8 cellular contexts compared by ENCODE assay signal in the genomic region with DNA sequence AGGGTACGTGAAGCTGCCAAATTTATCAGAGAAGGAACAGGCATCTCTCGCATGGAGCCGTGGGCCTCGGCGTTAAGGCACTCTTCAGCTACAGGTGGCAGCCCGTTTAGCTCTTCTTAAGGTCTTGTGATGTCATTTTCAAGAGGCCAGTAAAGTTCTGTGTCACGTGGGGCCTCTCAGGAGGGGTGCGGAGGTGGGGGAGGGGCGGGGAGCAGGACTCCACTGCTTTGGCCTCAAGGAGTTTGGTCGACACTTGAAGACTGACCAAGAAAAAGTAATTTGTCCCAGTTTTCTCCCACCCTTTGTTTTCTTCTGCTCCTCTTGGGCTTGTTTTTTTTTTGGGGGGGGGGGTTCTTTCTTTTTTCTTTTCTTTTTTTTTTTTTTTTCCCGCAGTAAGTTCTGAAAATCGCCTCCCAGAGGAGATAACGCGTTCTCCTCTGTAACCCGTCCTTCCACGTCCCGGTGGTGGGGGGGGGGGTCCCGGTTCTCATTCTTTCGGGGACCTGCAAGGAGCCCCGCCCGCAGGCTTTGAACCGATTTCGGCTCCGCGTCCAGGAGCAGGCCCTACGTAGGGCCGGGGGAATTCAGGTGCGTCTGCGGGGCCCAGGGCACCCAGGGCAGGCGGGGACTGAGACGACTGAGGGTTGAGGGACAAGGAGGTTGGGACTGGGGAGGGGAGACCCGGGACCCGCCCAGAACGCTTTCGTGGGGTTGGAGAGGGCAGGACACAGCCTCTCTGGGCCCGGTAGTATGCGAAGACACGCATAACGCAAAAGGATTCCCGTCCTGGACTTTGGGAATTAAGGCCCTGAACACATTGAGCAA. TPM values are rescaled to one million over a fixed set of nuclear protein-coding genes. Genes with fewer than 3 reads are reported as not detected.
DNase-seq lines count a peak whose midpoint lies in the region; ATAC-seq and TF ChIP-seq lines count a peak whose summit lies in the region.

No MANE protein-coding gene starts in this region.

- H3K4me3 Mint-ChIP-seq in MCF 10A (ENCODE audit: unreplicated experiment): peak overlapping the region; percentile 86

- TF ChIP-seq CTCF in SK-N-SH (IDR thresholded peaks at IDR 0.05) (no peak), MCF 10A (IDR thresholded peaks at IDR 0.05; ENCODE audit: unreplicated experiment) (no peak), kidney epithelial cell (IDR thresholded peaks at IDR 0.05; ENCODE audit: insufficient read depth, low read length, poor library complexity, severe bottlenecking) (no peak)

- no peak overlapping the region; a peak in 1 of 4 replicates for H3K27ac ChIP-seq in SK-N-SH (ENCODE audit: low read depth in 2 of 2, low read length in 1 of 2)

- H4K20me1 ChIP-seq in SK-N-SH (ENCODE audit: insufficient read depth): no peaks in the 10 kb centered on the region

- H3K4me1 ChIP-seq in SK-N-SH (ENCODE audit: control insufficient read depth in 1 of 2, insufficient read depth in 2 of 2, low read depth in 1 of 2, low read length in 1 of 2): no peaks in the 10 kb centered on the region; a peak in 2 of 4 replicates

- CTCF ChIA-PET in SK-N-SH (lab: Yijun Ruan, JAX) (interaction anchor here (0.6 to 1.4 kb wide), 4 partner anchors 15 to 134 kb away, joined by 3 to 4 read pairs (median 3); no protein-coding TSS in a partner anchor), MCF 10A (lab: Yijun Ruan, JAX) (interaction anchor here (1.1 kb wide), 1 partner anchor 49 kb away, joined by 3 read pairs; no protein-coding TSS in a partner anchor)

- H3K4me3 ChIP-seq in SK-N-SH (ENCODE audit: low read depth in 2 of 2, low read length in 1 of 2): peak overlapping the region; percentile 58 to 70
- H3K4me3 ChIP-seq in kidney epithelial cell (ENCODE audit: low read depth, low read length): peak overlapping the region; percentile 35

- intact Hi-C loops in MCF 10A (cut with micrococcal nuclease): loop anchor here (2.0 kb wide), 1 partner anchor 97 kb away; a partner anchor contains a TSS

- peaks cover 5% of the 10 kb centered on the region for H3K4me1 Mint-ChIP-seq in MCF 10A (ENCODE audit: insufficient read depth, unreplicated experiment)

- DNase-seq in SK-N-SH (peak; percentile 64), MCF 10A (ENCODE audit: unreplicated experiment) (peak; percentile 88), kidney epithelial cell (ENCODE audit: low read depth) (peak; percentile 16), DMS153 treated with DMSO at 0.1 percent for 48 hours (lab: John Stamatoyannopoulos, UW; ENCODE audit: unreplicated experiment) (no peak), superior temporal gyrus (ENCODE audit: extremely low spot score) (no peak)
- DNase-seq in stimulated activated CD4-positive, alpha-beta T cell treated with anti-CD3 and anti-CD28 coated beads, Interleukin-2, amount 100 ng/mL, for 4 hours (ENCODE audit: low read depth): peak; percentile 22

- H3K27me3 Mint-ChIP-seq in MCF 10A (ENCODE audit: insufficient read depth, unreplicated experiment): no peaks in the 10 kb centered on the region

- peak overlapping the region; percentile 53 for H3K9ac ChIP-seq in SK-N-SH

- peak overlapping the region; percentile 75 for H3K4me2 ChIP-seq in SK-N-SH

- H3K36me3 Mint-ChIP-seq in MCF 10A (ENCODE audit: insufficient read depth, unreplicated experiment): peaks cover 14% of the 10 kb centered on the region

- peak; percentile 55 for ATAC-seq in GM18502 (IDR thresholded peaks at IDR 0.05; ENCODE audit: poor library complexity, unreplicated experiment)
- peak; percentile 58 for ATAC-seq in HG03095 (IDR thresholded peaks at IDR 0.05; ENCODE audit: unreplicated experiment)

- no peaks in the 10 kb centered on the region for H3K9me3 Mint-ChIP-seq in MCF 10A (ENCODE audit: unreplicated experiment)

- H3F3A ChIP-seq in SK-N-SH (replicated peaks; ENCODE audit: insufficient read depth): peaks cover 5% of the 10 kb centered on the region

- WGBS in SK-N-SH (ENCODE audit: low lambda C conversion rate): 3% methylated on average over 36 of the region's 40 CpGs

- H3K36me3 ChIP-seq in SK-N-SH (replicated peaks in 1 of 2; ENCODE audit: control insufficient read depth in 1 of 2, insufficient read depth in 2 of 2, low read length in 1 of 2) (no peaks in the 10 kb centered on the region), kidney epithelial cell (ENCODE audit: control insufficient read depth, insufficient read depth, low read length) (no peaks in the 10 kb centered on the region)

- peaks cover 8% of the 10 kb centered on the region; the same call in 1 of the 2 replicates for H3K27me3 ChIP-seq in SK-N-SH (ENCODE audit: insufficient read depth)
- H3K27me3 ChIP-seq in kidney epithelial cell (ENCODE audit: control insufficient read depth, insufficient read depth, low read length): no peaks in the 10 kb centered on the region

- no peak for TF ChIP-seq EP300 in SK-N-SH (IDR thresholded peaks at IDR 0.05; ENCODE audit: borderline replicate concordance in 1 of 2, low read depth in 1 of 2, low read length in 1 of 2)

- POLR2A ChIA-PET in SK-N-SH (lab: Yijun Ruan, JAX) (no interaction called here), MCF 10A (lab: Yijun Ruan, JAX) (interaction anchor here (0.6 to 2.6 kb wide), 10 partner anchors 11 to 680 kb away, joined by 3 to 14 read pairs (median 4); a partner anchor contains a TSS)

- no peaks in the 10 kb centered on the region for H3K9me2 ChIP-seq in SK-N-SH

- no TSS peak for BruUV-seq in MCF 10A (replicated peaks; lab: Mats Ljungman, UMichigan)

- H3K27ac Mint-ChIP-seq in MCF 10A (ENCODE audit: low read depth, unreplicated experiment): peak overlapping the region; percentile 97

- TF ChIP-seq RAD21 in SK-N-SH (IDR thresholded peaks at IDR 0.05; ENCODE audit: low read length): no peak

- no peaks in the 10 kb centered on the region for H3K79me2 ChIP-seq in SK-N-SH (ENCODE audit: insufficient read depth)

- H2AFZ ChIP-seq in SK-N-SH (ENCODE audit: low read depth): peak overlapping the region; percentile 90

- no peaks in the 10 kb centered on the region for H3K9me3 ChIP-seq in SK-N-SH

TF ChIP-seq in SK-N-SH, 30 proteins besides CTCF, POLR2A, EP300 and RAD21 (continues in another document):
- TF ChIP-seq GABPA (IDR thresholded peaks at IDR 0.05; ENCODE audit: low read depth) (no peak), TEAD4 (IDR thresholded peaks at IDR 0.05; ENCODE audit: borderline replicate concordance, insufficient read depth) (no peak), FOXJ3 (CRISPR knock-in tag; IDR thresholded peaks at IDR 0.05) (no peak), SMC3 (IDR thresholded peaks at IDR 0.05; ENCODE audit: low read depth, low read length) (no peak), EZH2phosphoT487 (IDR thresholded peaks at IDR 0.05; ENCODE audit: borderline replicate concordance, low read depth) (no peak), FOXM1 (IDR thresholded peaks at IDR 0.05; ENCODE audit: low read depth) (no peak)
- TF ChIP-seq, protein P1, sequence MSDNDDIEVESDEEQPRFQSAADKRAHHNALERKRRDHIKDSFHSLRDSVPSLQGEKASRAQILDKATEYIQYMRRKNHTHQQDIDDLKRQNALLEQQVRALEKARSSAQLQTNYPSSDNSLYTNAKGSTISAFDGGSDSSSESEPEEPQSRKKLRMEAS (IDR thresholded peaks at IDR 0.05; ENCODE audit: low read depth): peak; percentile 17; the same call in 1 of the 2 replicates
- TF ChIP-seq, protein P2, sequence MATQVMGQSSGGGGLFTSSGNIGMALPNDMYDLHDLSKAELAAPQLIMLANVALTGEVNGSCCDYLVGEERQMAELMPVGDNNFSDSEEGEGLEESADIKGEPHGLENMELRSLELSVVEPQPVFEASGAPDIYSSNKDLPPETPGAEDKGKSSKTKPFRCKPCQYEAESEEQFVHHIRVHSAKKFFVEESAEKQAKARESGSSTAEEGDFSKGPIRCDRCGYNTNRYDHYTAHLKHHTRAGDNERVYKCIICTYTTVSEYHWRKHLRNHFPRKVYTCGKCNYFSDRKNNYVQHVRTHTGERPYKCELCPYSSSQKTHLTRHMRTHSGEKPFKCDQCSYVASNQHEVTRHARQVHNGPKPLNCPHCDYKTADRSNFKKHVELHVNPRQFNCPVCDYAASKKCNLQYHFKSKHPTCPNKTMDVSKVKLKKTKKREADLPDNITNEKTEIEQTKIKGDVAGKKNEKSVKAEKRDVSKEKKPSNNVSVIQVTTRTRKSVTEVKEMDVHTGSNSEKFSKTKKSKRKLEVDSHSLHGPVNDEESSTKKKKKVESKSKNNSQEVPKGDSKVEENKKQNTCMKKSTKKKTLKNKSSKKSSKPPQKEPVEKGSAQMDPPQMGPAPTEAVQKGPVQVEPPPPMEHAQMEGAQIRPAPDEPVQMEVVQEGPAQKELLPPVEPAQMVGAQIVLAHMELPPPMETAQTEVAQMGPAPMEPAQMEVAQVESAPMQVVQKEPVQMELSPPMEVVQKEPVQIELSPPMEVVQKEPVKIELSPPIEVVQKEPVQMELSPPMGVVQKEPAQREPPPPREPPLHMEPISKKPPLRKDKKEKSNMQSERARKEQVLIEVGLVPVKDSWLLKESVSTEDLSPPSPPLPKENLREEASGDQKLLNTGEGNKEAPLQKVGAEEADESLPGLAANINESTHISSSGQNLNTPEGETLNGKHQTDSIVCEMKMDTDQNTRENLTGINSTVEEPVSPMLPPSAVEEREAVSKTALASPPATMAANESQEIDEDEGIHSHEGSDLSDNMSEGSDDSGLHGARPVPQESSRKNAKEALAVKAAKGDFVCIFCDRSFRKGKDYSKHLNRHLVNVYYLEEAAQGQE (IDR thresholded peaks at IDR 0.05; ENCODE audit: low read depth, low read length): no peak

RNA-seq across cellular contexts. Expression of a gene that starts 26.0 kb away (rescaled TPM):
- not detected in 2 replicates for polyA plus RNA-seq in SK-N-SH (2012; rRNA removed)
- polyA plus RNA-seq in SK-N-SH (2012; cell fraction: cytosol; rRNA removed): not detected in 2 replicates
- not detected in 2 replicates for polyA plus RNA-seq in SK-N-SH (2012; cell fraction: nucleus; rRNA removed)
- total RNA-seq in MCF 10A (2022) (not detected in 2 replicates), kidney epithelial cell (not detected in 2 replicates)

RNA-seq across cellular contexts. Expression of a gene that starts 36.1 kb away (rescaled TPM):
- not detected in 2 replicates for polyA plus RNA-seq in SK-N-SH (2012; rRNA removed)
- polyA plus RNA-seq in SK-N-SH (2012; cell fraction: cytosol; rRNA removed): not detected in 2 replicates
- polyA plus RNA-seq in SK-N-SH (2012; cell fraction: nucleus; rRNA removed): not detected in 2 replicates
- total RNA-seq in MCF 10A (2022): not detected in 2 replicates
- not detected in 2 replicates for total RNA-seq in kidney epithelial cell

RNA-seq across cellular contexts. Expression of a gene that starts 46.3 kb away (rescaled TPM):
- 2.0 and 2.1 TPM in 2 replicates for polyA plus RNA-seq in SK-N-SH (2012; rRNA removed)
- polyA plus RNA-seq in SK-N-SH (2012; cell fraction: cytosol; rRNA removed): 1.5 and 1.6 TPM in 2 replicates
- 2.8 and 4.1 TPM in 2 replicates for polyA plus RNA-seq in SK-N-SH (2012; cell fraction: nucleus; rRNA removed)
- 3.0 and 4.7 TPM in 2 replicates for total RNA-seq in MCF 10A (2022)
- total RNA-seq in kidney epithelial cell: 1.6 and 3.1 TPM in 2 replicates

Comparison
In these comparisons a context has a peak if more than half of its experiments do, and no peak if none do; other contexts are left out.
1. DNase-seq: peak in SK-N-SH (single experiment), MCF 10A (single experiment), kidney epithelial cell (single experiment) and stimulated activated CD4-positive, alpha-beta T cell treated with anti-CD3 and anti-CD28 coated beads, Interleukin-2, amount 100 ng/mL, for 4 hours (single experiment); none in DMS153 treated with DMSO at 0.1 percent for 48 hours (single experiment) and superior temporal gyrus (single experiment).